In the genomic region with DNA sequence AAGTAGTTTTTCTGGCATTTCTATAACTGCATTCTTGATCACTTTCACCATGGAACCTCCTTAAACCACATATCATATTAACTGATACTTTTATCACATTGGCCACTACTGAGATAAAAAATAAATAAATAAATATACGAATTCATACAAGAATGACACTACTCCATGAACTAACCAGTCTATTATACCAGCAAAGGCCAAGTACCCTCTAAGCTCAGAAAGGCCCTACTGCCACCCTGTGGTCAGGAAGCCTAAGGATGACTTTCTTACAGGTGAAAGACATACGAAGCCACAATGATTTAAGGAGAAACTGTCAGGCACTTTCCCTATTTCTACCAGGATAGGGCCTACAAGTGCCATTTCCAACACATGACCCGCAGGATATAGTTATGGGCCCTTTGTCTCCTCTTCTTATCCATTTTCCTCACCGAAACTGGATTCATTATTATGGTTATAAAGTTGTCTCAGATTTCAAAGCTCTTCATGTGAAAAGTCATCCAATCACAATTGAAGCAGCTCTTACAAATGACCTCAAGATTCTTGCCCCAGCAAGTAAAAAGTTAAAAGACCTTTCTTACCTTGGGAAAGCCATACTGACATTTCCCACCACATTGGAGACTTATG, we compare ENCODE assay signal across 8 cellular contexts. TPM values are rescaled to one million over a fixed set of nuclear protein-coding genes. Genes with fewer than 3 reads are reported as not detected.
DNase-seq lines count a peak whose midpoint lies in the region; ATAC-seq and TF ChIP-seq lines count a peak whose summit lies in the region.

No MANE protein-coding gene starts in this region.

- ATAC-seq in stimulated activated naive B cell treated with anti-CD40 and anti-IgM and Interleukin-4, amounts not matched to agents 10 μg/mL and 1 μg/mL and 100 μg/mL, for 72 hours (replicated peaks) = peak; percentile 87

- H3K4me1 ChIP-seq in A673 (ENCODE audit: insufficient read depth, low read length, poor library complexity, severe bottlenecking) (no peaks in the 10 kb centered on the region), endodermal cell (ENCODE audit: control insufficient read depth, insufficient read depth, low read length) (no peaks in the 10 kb centered on the region)

- H3K9me3 ChIP-seq in A673 (ENCODE audit: low read depth, low read length, poor library complexity, severe bottlenecking) (no peaks in the 10 kb centered on the region), endodermal cell (ENCODE audit: control insufficient read depth, low read length) (no peaks in the 10 kb centered on the region)

- H3K36me3 ChIP-seq in A673 (ENCODE audit: insufficient read depth, low read length, poor library complexity, severe bottlenecking) (peaks cover 56% of the 10 kb centered on the region), endodermal cell (ENCODE audit: control insufficient read depth, insufficient read depth, low read length) (peaks cover 76% of the 10 kb centered on the region)

- no peaks in the 10 kb centered on the region for H3K9me3 Mint-ChIP-seq in endodermal cell
- H3K9me3 Mint-ChIP-seq in stimulated activated naive B cell treated with anti-CD40 and anti-IgM and Interleukin-4, amounts not matched to agents 10 μg/mL and 1 μg/mL and 100 μg/mL, for 72 hours = no peaks in the 10 kb centered on the region

- CTCF ChIA-PET in A673 (lab: Charles Lee) = interaction anchor here (1.0 to 1.5 kb wide), 3 partner anchors 118 to 351 kb away, joined by 3 to 14 read pairs (median 7); a partner anchor contains a TSS

- peaks cover 44% of the 10 kb centered on the region for H3K36me3 Mint-ChIP-seq in endodermal cell (ENCODE audit: low read depth)
- peaks cover 13 to 24% of the 10 kb centered on the region in 2 donors for H3K36me3 Mint-ChIP-seq in stimulated activated naive B cell treated with anti-CD40 and anti-IgM and Interleukin-4, amounts not matched to agents 10 μg/mL and 1 μg/mL and 100 μg/mL, for 72 hours

- H3K27ac ChIP-seq in A673 (ENCODE audit: low read depth, low read length, poor library complexity, severe bottlenecking) (peak overlapping the region; percentile 7), endodermal cell (ENCODE audit: low read depth, low read length) (no peak overlapping the region)

- H3K27me3 Mint-ChIP-seq in endodermal cell (ENCODE audit: insufficient read depth) = no peaks in the 10 kb centered on the region
- no peaks in the 10 kb centered on the region for H3K27me3 Mint-ChIP-seq in stimulated activated naive B cell treated with anti-CD40 and anti-IgM and Interleukin-4, amounts not matched to agents 10 μg/mL and 1 μg/mL and 100 μg/mL, for 72 hours

- DNase-seq in A673 (ENCODE audit: low spot score) (peak; percentile 60), GM13977 (ENCODE audit: low spot score) (peak; percentile 55), NCI-H524 treated with DMSO at 0.1 percent for 48 hours (lab: John Stamatoyannopoulos, UW) (peak; percentile 3), endodermal cell (peak; percentile 84), mesenteric fat pad (ENCODE audit: low spot score) (peak; percentile 49), NCI-H187 treated with DMSO at 0.1 percent for 48 hours (lab: John Stamatoyannopoulos, UW) (no peak)
- peak; percentile 59 to 70 for DNase-seq in activated CD4-positive, alpha-beta T cell treated with anti-CD3 and anti-CD28 coated beads, Interleukin-2, amount 50 U/mL, for 48 hours
- DNase-seq in stimulated activated naive B cell treated with anti-CD40 and anti-IgM and Interleukin-4, amounts not matched to agents 10 μg/mL and 1 μg/mL and 100 μg/mL, for 72 hours = peak; percentile 30

- peak; percentile 63 for TF ChIP-seq CTCF in A673 (conservative IDR thresholded peaks at IDR 0.05; ENCODE audit: low read depth, low read length)
- TF ChIP-seq CTCF in GM13977 (IDR thresholded peaks at IDR 0.05; ENCODE audit: extremely low read depth, insufficient read depth, missing control alignments) = peak; percentile 80
- TF ChIP-seq CTCF in endodermal cell (conservative IDR thresholded peaks at IDR 0.05) = peak; percentile 93

- 67 to 71% methylated on average over 2 to 4 of the region's 4 CpGs for WGBS in endodermal cell (ENCODE audit: insufficient coverage in 1 of 2, insufficient read length in 1 of 2), 2 experiments

- intact Hi-C loops in A673 (cut with micrococcal nuclease; ENCODE audit: unreplicated experiment) = no loop called here

- BruUV-seq in A673 (replicated peaks; lab: Mats Ljungman, UMichigan) = no TSS peak

- H3K27me3 ChIP-seq in A673 (replicated peaks; ENCODE audit: insufficient read depth, low read depth, low read length, poor library complexity) (no peaks in the 10 kb centered on the region), endodermal cell (ENCODE audit: control insufficient read depth, insufficient read depth, low read length, poor library complexity, severe bottlenecking) (no peaks in the 10 kb centered on the region)

- H3K4me1 Mint-ChIP-seq in endodermal cell = no peaks in the 10 kb centered on the region
- no peaks in the 10 kb centered on the region for H3K4me1 Mint-ChIP-seq in stimulated activated naive B cell treated with anti-CD40 and anti-IgM and Interleukin-4, amounts not matched to agents 10 μg/mL and 1 μg/mL and 100 μg/mL, for 72 hours

- H3K9ac ChIP-seq in endodermal cell (ENCODE audit: extremely low read depth, low read length, poor library complexity, severe bottlenecking) = no peak overlapping the region

- H3K27ac Mint-ChIP-seq in endodermal cell = no peak overlapping the region
- H3K27ac Mint-ChIP-seq in stimulated activated naive B cell treated with anti-CD40 and anti-IgM and Interleukin-4, amounts not matched to agents 10 μg/mL and 1 μg/mL and 100 μg/mL, for 72 hours = no peak overlapping the region

- POLR2A ChIA-PET in A673 (lab: Charles Lee; ENCODE audit: low non-redundant PET) = no interaction called here

- in situ Hi-C loops in GM13977 (cut with MboI; ENCODE audit: low pct_unique_long_range_greater_than_20kb, low sequenced_read_pairs, unreplicated experiment) = no loop called here

- H3K4me3 ChIP-seq in A673 (ENCODE audit: low read depth, low read length, poor library complexity, severe bottlenecking) (no peak overlapping the region), endodermal cell (ENCODE audit: low read length) (no peak overlapping the region)

- no peak overlapping the region for H3K4me3 Mint-ChIP-seq in endodermal cell
- H3K4me3 Mint-ChIP-seq in stimulated activated naive B cell treated with anti-CD40 and anti-IgM and Interleukin-4, amounts not matched to agents 10 μg/mL and 1 μg/mL and 100 μg/mL, for 72 hours = no peak overlapping the region

RNA-seq across cellular contexts. Expression of a gene that starts 23.9 kb away (rescaled TPM):
- 134 and 135 TPM in 2 replicates for total RNA-seq in A673 (2021)
- 100 to 1,000 TPM; 122 to 144 TPM for total RNA-seq in endodermal cell
- polyA plus RNA-seq in endodermal cell (2013, experiment 1 of 2) = 137 TPM
- polyA plus RNA-seq in endodermal cell (2013, experiment 2 of 2) = 131 TPM
- 70.7 TPM for total RNA-seq in mesenteric fat pad

RNA-seq across cellular contexts. Expression of a gene that starts 27.0 kb away (rescaled TPM):
- total RNA-seq in A673 (2021) (144 and 158 TPM in 2 replicates), endodermal cell (100 to 1,000 TPM; 182 to 222 TPM), mesenteric fat pad (50.7 TPM)
- polyA plus RNA-seq in endodermal cell (2013, experiment 1 of 2) = 263 TPM
- 265 TPM for polyA plus RNA-seq in endodermal cell (2013, experiment 2 of 2)

RNA-seq across cellular contexts. Expression of a gene that starts 32.4 kb away (rescaled TPM):
- 0.09 and 0.11 TPM in 2 replicates for total RNA-seq in A673 (2021)
- under 1 TPM; 0.58 to 0.77 TPM for total RNA-seq in endodermal cell
- polyA plus RNA-seq in endodermal cell (2013, experiment 1 of 2) = 0.14 TPM
- polyA plus RNA-seq in endodermal cell (2013, experiment 2 of 2) = 0.17 TPM
- total RNA-seq in mesenteric fat pad = 22.8 TPM

RNA-seq across cellular contexts. Expression of a gene that starts 50.4 kb away (rescaled TPM):
- 15.7 and 19.8 TPM in 2 replicates for total RNA-seq in A673 (2021)
- 10 to 100 TPM; 12.3 to 15.2 TPM for total RNA-seq in endodermal cell
- polyA plus RNA-seq in endodermal cell (2013, experiment 1 of 2) = 27.2 TPM
- polyA plus RNA-seq in endodermal cell (2013, experiment 2 of 2) = 16.8 TPM
- total RNA-seq in mesenteric fat pad = 23.2 TPM

Comparison
In these comparisons a context has a peak if more than half of its experiments do, and no peak if none do; other contexts are left out.
1. RNA of a gene that starts 32.4 kb away (total RNA-seq): 22.8 TPM in mesenteric fat pad (single experiment); 0.58 to 0.77 TPM in endodermal cell and 0.09 to 0.11 TPM in A673; every median in the first group is over 10 times any median in the second.
2. Peak in every context shown above with its lines, with median percentiles within 50 percentile points of each other: CTCF ChIP-seq.